8 cellular contexts compared by ENCODE assay signal in genomic region chr9:4739587-4740372, GRCh38. TPM values are rescaled to one million over a fixed set of nuclear protein-coding genes. Genes with fewer than 3 reads are reported as not detected.
A peak's percentile ranks its signal among the peaks of the same experiment; 100 is the strongest.
DNase-seq lines count a peak whose midpoint lies in the region; ATAC-seq and TF ChIP-seq lines count a peak whose summit lies in the region.

No MANE protein-coding gene starts in this region.

- DNase-seq in AG04450 (ENCODE audit: low read depth, low spot score) = no peak
- no peak for DNase-seq in activated naive CD8-positive, alpha-beta T cell treated with anti-CD3 and anti-CD28 coated beads, Interleukin-2, amount 10 ng/mL, durations not matched to agents 7 days and 5 days
- DNase-seq in iris pigment epithelial cell (ENCODE audit: low read depth) = peak; percentile 46
- no peak for DNase-seq in inferior parietal cortex (ENCODE audit: extremely low spot score)
- no peak for DNase-seq in NCI-H446 treated with DMSO at 0.1 percent for 48 hours (lab: John Stamatoyannopoulos, UW)

- H3K9me3 Mint-ChIP-seq in activated naive CD8-positive, alpha-beta T cell treated with anti-CD3 and anti-CD28 coated beads, Interleukin-2, amount 10 ng/mL, durations not matched to agents 7 days and 5 days = no peaks in the 10 kb centered on the region

- H3K36me3 ChIP-seq in HEK293 (ENCODE audit: control insufficient read depth in 2 of 2, insufficient read depth in 1 of 2, low read length in 2 of 2) = no peaks in the 10 kb centered on the region; a peak in 1 of 3 replicates
- H3K36me3 ChIP-seq in stomach smooth muscle (ENCODE audit: control insufficient read depth in 2 of 2, insufficient read depth in 2 of 2, low read length in 2 of 2) = no peaks in the 10 kb centered on the region

- H3K9me3 ChIP-seq in AG04450 (ENCODE audit: control insufficient read depth, insufficient read depth, low read length) = no peaks in the 10 kb centered on the region
- no peaks in the 10 kb centered on the region for H3K9me3 ChIP-seq in HEK293 (ENCODE audit: control insufficient read depth, insufficient read depth, low read depth, low read length)
- H3K9me3 ChIP-seq in stomach smooth muscle (ENCODE audit: control insufficient read depth in 2 of 2, low read length in 2 of 2) = no peaks in the 10 kb centered on the region

- H3K4me1 ChIP-seq in HEK293 (ENCODE audit: control insufficient read depth, insufficient read depth, low read length) (no peaks in the 10 kb centered on the region), stomach smooth muscle (ENCODE audit: control insufficient read depth, insufficient read depth, low read length) (peaks cover 18% of the 10 kb centered on the region)

- peak overlapping the region; percentile 87 for H3K4me3 Mint-ChIP-seq in activated naive CD8-positive, alpha-beta T cell treated with anti-CD3 and anti-CD28 coated beads, Interleukin-2, amount 10 ng/mL, durations not matched to agents 7 days and 5 days

- CTCF ChIA-PET in AG04450 (lab: Charles Lee) = interaction anchor here (0.7 to 1.1 kb wide), 9 partner anchors 21 to 352 kb away, joined by 3 to 5 read pairs (median 3); partner anchors contain the start of genes CDC37L1 and PLPP6
- CTCF ChIA-PET in HEK293 (lab: Yijun Ruan, JAX) = interaction anchor here (0.6 to 0.9 kb wide), 5 partner anchors 11 to 1739 kb away, joined by 3 to 4 read pairs (median 3); no protein-coding TSS in a partner anchor

- H3K4me1 Mint-ChIP-seq in activated naive CD8-positive, alpha-beta T cell treated with anti-CD3 and anti-CD28 coated beads, Interleukin-2, amount 10 ng/mL, durations not matched to agents 7 days and 5 days = peaks cover 27% of the 10 kb centered on the region

- POLR2A ChIA-PET in AG04450 (lab: Yijun Ruan, JAX) (interaction anchor here (1.5 kb wide), 1 partner anchor 53 kb away, joined by 5 read pairs; the partner anchor contains the start of gene RCL1), HEK293 (lab: Yijun Ruan, JAX) (interaction anchor here (0.8 to 2.4 kb wide), 10 partner anchors 10 to 442 kb away, joined by 3 to 10 read pairs (median 6); partner anchors contain the start of genes CDC37L1, JAK2, PLPP6 and RCL1)
- POLR2A ChIA-PET in activated naive CD8-positive, alpha-beta T cell treated with anti-CD3 and anti-CD28 coated beads, Interleukin-2, amount 10 ng/mL, durations not matched to agents 7 days and 5 days (lab: Charles Lee) = interaction anchor here (0.8 to 1.9 kb wide), 16 partner anchors 10 to 1213 kb away, joined by 3 to 27 read pairs (median 5); partner anchors contain the start of genes CD274, CDC37L1, JAK2 and PLGRKT

- peak overlapping the region; percentile 85 for H3K27ac Mint-ChIP-seq in activated naive CD8-positive, alpha-beta T cell treated with anti-CD3 and anti-CD28 coated beads, Interleukin-2, amount 10 ng/mL, durations not matched to agents 7 days and 5 days

- peaks cover under 1% of the 10 kb centered on the region for H3K36me3 Mint-ChIP-seq in activated naive CD8-positive, alpha-beta T cell treated with anti-CD3 and anti-CD28 coated beads, Interleukin-2, amount 10 ng/mL, durations not matched to agents 7 days and 5 days

- no peaks in the 10 kb centered on the region for H3K27me3 Mint-ChIP-seq in activated naive CD8-positive, alpha-beta T cell treated with anti-CD3 and anti-CD28 coated beads, Interleukin-2, amount 10 ng/mL, durations not matched to agents 7 days and 5 days

- TF ChIP-seq CTCF in AG04450 (IDR thresholded peaks at IDR 0.05; ENCODE audit: low read depth, low read length) (no peak), HEK293 (tag by site-specific recombination; IDR thresholded peaks at IDR 0.05) (no peak)

- H3K27ac ChIP-seq in AG04450 (ENCODE audit: low read depth, low read length) (no peak overlapping the region), HEK293 (ENCODE audit: extremely low read depth, low read depth, low read length) (peak overlapping the region; percentile 89; the same call in 1 of the 2 replicates), stomach smooth muscle (ENCODE audit: low read length) (peak overlapping the region; percentile 0)

- H3K27me3 ChIP-seq in AG04450 (ENCODE audit: control insufficient read depth, insufficient read depth, low read length) (no peaks in the 10 kb centered on the region), stomach smooth muscle (ENCODE audit: control insufficient read depth in 1 of 2, insufficient read depth in 2 of 2, low read length in 2 of 2) (no peaks in the 10 kb centered on the region)

- H3K4me3 ChIP-seq in AG04450 (ENCODE audit: low read depth, low read length) (peak overlapping the region; percentile 84), HEK293 (ENCODE audit: low read depth, low read length) (peak overlapping the region; percentile 86), stomach smooth muscle (ENCODE audit: low read length in 2 of 2) (peak overlapping the region; percentile 66 to 85)

- peak overlapping the region; percentile 77 to 89 for H3K9ac ChIP-seq in stomach smooth muscle (ENCODE audit: low read length in 2 of 2)

- no peak for ATAC-seq in activated naive CD8-positive, alpha-beta T cell treated with anti-CD3 and anti-CD28 coated beads, Interleukin-2, amount 10 ng/mL, durations not matched to agents 7 days and 5 days (ENCODE audit: low read depth)
- ATAC-seq in GM18873 (IDR thresholded peaks at IDR 0.05; ENCODE audit: low FRiP score, unreplicated experiment) = no peak

TF ChIP-seq in HEK293, 187 proteins besides CTCF, POLR2A, EP300 and RAD21:
- TF ChIP-seq TRIM28 (IDR thresholded peaks at IDR 0.05; ENCODE audit: borderline replicate concordance, low read length) (no peak), ZNF362 (tag by site-specific recombination; IDR thresholded peaks at IDR 0.05) (peak; percentile 74; the same call in 1 of the 2 replicates), ZNF155 (tag by site-specific recombination; IDR thresholded peaks at IDR 0.05) (no peak), ZBTB6 (tag by site-specific recombination; IDR thresholded peaks at IDR 0.05) (no peak), KLF9 (tag by site-specific recombination; IDR thresholded peaks at IDR 0.05; ENCODE audit: low read depth) (0 out of 2 replicates have a peak, but pooled peaks have one; percentile 14), ZNF341 (tag by site-specific recombination; IDR thresholded peaks at IDR 0.05; ENCODE audit: low read depth) (no peak), ZNF488 (tag by site-specific recombination; IDR thresholded peaks at IDR 0.05) (no peak)

RNA-seq across cellular contexts. Expression of gene AK3, which starts 1.2 kb away (rescaled TPM):
- polyA plus RNA-seq in AG04450 (2011; rRNA removed) = 52.1 and 70.3 TPM in 2 replicates
- 20.6 and 25.5 TPM in 2 replicates for polyA minus RNA-seq in AG04450 (2011; rRNA and poly(A)+ RNA removed)
- total RNA-seq in activated naive CD8-positive, alpha-beta T cell treated with anti-CD3 and anti-CD28 coated beads, Interleukin-2, amount 10 ng/mL, durations not matched to agents 7 days and 5 days = 10 to 100 TPM; 40.1 to 41.7 TPM

RNA-seq across cellular contexts. Expression of gene RCL1, which starts 53.0 kb away (rescaled TPM):
- polyA plus RNA-seq in AG04450 (2011; rRNA removed) = 7.0 and 7.8 TPM in 2 replicates
- 9.1 and 14.7 TPM in 2 replicates for polyA minus RNA-seq in AG04450 (2011; rRNA and poly(A)+ RNA removed)
- 10 to 100 TPM; 14.4 to 15.1 TPM for total RNA-seq in activated naive CD8-positive, alpha-beta T cell treated with anti-CD3 and anti-CD28 coated beads, Interleukin-2, amount 10 ng/mL, durations not matched to agents 7 days and 5 days
